ENCODE assay signal across 16 cellular contexts in the genomic region with DNA sequence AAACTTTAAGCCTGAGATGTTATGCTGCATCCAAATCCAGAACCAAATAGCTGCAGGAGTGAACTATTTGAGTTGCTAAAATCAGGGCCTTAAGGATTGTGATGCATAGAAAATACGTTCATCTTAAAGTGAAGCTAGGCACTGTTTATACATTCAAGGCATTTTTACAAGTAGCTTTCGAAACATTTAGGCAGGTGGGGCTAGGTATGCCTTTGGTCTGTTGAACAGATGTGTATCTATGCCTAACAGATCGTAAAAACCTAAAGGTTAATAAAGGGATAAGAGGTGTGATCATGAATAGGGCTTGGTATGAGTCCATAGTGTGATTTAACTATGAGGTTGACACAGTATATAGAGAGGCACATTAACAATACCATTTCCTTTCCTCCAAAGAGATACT.
DNase-seq lines count a peak whose midpoint lies in the region; ATAC-seq and FAIRE-seq lines count a peak whose summit lies in the region.
"Had no signal": no experiment of that assay in that cellular context is flagged by ENCODE, and none has a peak within 500 bp of the region (broad histone marks: within the 10 kb centered on the region; RNA-seq: fewer than 3 reads in every experiment).

No MANE protein-coding gene starts in this region.

- no peak overlapping the region for H3K4me3 Mint-ChIP-seq in activated T-helper 1 cell treated with anti-CD3 and anti-CD28 coated beads, Interleukin-12 subunit alpha, Interleukin-12 subunit beta, Interleukin-2, Interleukin-4 antibody, amounts not matched to agents 30 ng/mL and 10 ng/mL and 1 ng/mL, durations not matched to agents 14 hours and 24 hours and 36 hours
- H3K4me3 Mint-ChIP-seq: CD8-positive, alpha-beta memory T cell; HFFc6 had no signal

- H3K9me3 Mint-ChIP-seq in activated T-helper 1 cell treated with anti-CD3 and anti-CD28 coated beads, Interleukin-12 subunit alpha, Interleukin-12 subunit beta, Interleukin-2, Interleukin-4 antibody, amounts not matched to agents 30 ng/mL and 10 ng/mL and 1 ng/mL, durations not matched to agents 14 hours and 24 hours and 36 hours: no peaks in the 10 kb centered on the region
- H3K9me3 Mint-ChIP-seq: HFFc6 had no signal

- peak; percentile 30 for FAIRE-seq in urothelium cell line (lab: Jason Lieb, UNC)
- FAIRE-seq: GM12892, HepG2, HTR-8/SVneo had no signal

- H3K4me1 Mint-ChIP-seq in activated T-helper 1 cell treated with anti-CD3 and anti-CD28 coated beads, Interleukin-12 subunit alpha, Interleukin-12 subunit beta, Interleukin-2, Interleukin-4 antibody, amounts not matched to agents 30 ng/mL and 10 ng/mL and 1 ng/mL, durations not matched to agents 14 hours and 24 hours and 36 hours (ENCODE audit: low read depth): no peaks in the 10 kb centered on the region
- H3K4me1 Mint-ChIP-seq: CD8-positive, alpha-beta memory T cell had no signal

- ATAC-seq in GM21825 (IDR thresholded peaks at IDR 0.05; ENCODE audit: unreplicated experiment) (no peak), GM21526 (IDR thresholded peaks at IDR 0.05; ENCODE audit: low FRiP score, unreplicated experiment) (no peak)
- ATAC-seq: HepG2 had no signal

- H3K27ac Mint-ChIP-seq in activated T-helper 1 cell treated with anti-CD3 and anti-CD28 coated beads, Interleukin-12 subunit alpha, Interleukin-12 subunit beta, Interleukin-2, Interleukin-4 antibody, amounts not matched to agents 30 ng/mL and 10 ng/mL and 1 ng/mL, durations not matched to agents 14 hours and 24 hours and 36 hours: no peak overlapping the region
- H3K27ac Mint-ChIP-seq: CD8-positive, alpha-beta memory T cell; HFFc6 had no signal

- peak; percentile 21 for DNase-seq in NCI-H2171 treated with DMSO at 0.1 percent for 48 hours (lab: John Stamatoyannopoulos, UW)
- no peak for DNase-seq in NCI-H2171 (lab: John Stamatoyannopoulos, UW)
- DNase-seq in NCI-H1930 (lab: John Stamatoyannopoulos, UW): peak; percentile 12 to 49
- DNase-seq in NCI-H748 (lab: John Stamatoyannopoulos, UW; ENCODE audit: unreplicated experiment): peak; percentile 61
- DNase-seq in urothelium cell line (ENCODE audit: low spot score): no peak
- DNase-seq in activated T-helper 1 cell treated with anti-CD3 and anti-CD28 coated beads, Interleukin-12 subunit alpha, Interleukin-12 subunit beta, Interleukin-2, Interleukin-4 antibody, amounts not matched to agents 30 ng/mL and 10 ng/mL and 1 ng/mL, durations not matched to agents 14 hours and 24 hours and 36 hours (ENCODE audit: low spot score): no peak
- DNase-seq: 8988T; AML-193; CD8-positive, alpha-beta memory T cell; HCEC 1CT; HFFc6 had no signal

- H3K36me3 Mint-ChIP-seq in activated T-helper 1 cell treated with anti-CD3 and anti-CD28 coated beads, Interleukin-12 subunit alpha, Interleukin-12 subunit beta, Interleukin-2, Interleukin-4 antibody, amounts not matched to agents 30 ng/mL and 10 ng/mL and 1 ng/mL, durations not matched to agents 14 hours and 24 hours and 36 hours (ENCODE audit: low read depth): no peaks in the 10 kb centered on the region
- H3K36me3 Mint-ChIP-seq: CD8-positive, alpha-beta memory T cell had no signal

- no peaks in the 10 kb centered on the region for H3K27me3 Mint-ChIP-seq in activated T-helper 1 cell treated with anti-CD3 and anti-CD28 coated beads, Interleukin-12 subunit alpha, Interleukin-12 subunit beta, Interleukin-2, Interleukin-4 antibody, amounts not matched to agents 30 ng/mL and 10 ng/mL and 1 ng/mL, durations not matched to agents 14 hours and 24 hours and 36 hours (ENCODE audit: insufficient read depth)
- H3K27me3 Mint-ChIP-seq: CD8-positive, alpha-beta memory T cell had no signal

- intact Hi-C loops in activated T-helper 1 cell treated with anti-CD3 and anti-CD28 coated beads, Interleukin-12 subunit alpha, Interleukin-12 subunit beta, Interleukin-2, Interleukin-4 antibody, amounts not matched to agents 30 ng/mL and 10 ng/mL and 1 ng/mL, durations not matched to agents 14 hours and 24 hours and 36 hours (cut with micrococcal nuclease): no loop called here

Comparison
In these comparisons a context has a peak if more than half of its experiments do, and no peak if none do; other contexts are left out.
1. DNase-seq: peak in NCI-H2171 treated with DMSO at 0.1 percent for 48 hours (single experiment), NCI-H1930 (2 of 2) and NCI-H748 (single experiment); none in NCI-H2171 (single experiment), urothelium cell line (single experiment) and activated T-helper 1 cell treated with anti-CD3 and anti-CD28 coated beads, Interleukin-12 subunit alpha, Interleukin-12 subunit beta, Interleukin-2, Interleukin-4 antibody, amounts not matched to agents 30 ng/mL and 10 ng/mL and 1 ng/mL, durations not matched to agents 14 hours and 24 hours and 36 hours (single experiment).